ENCODE assay signal across 9 cellular contexts in genomic region chr14:59358105-59358504, GRCh38.
DNase-seq lines count a peak whose midpoint lies in the region; ATAC-seq and TF ChIP-seq lines count a peak whose summit lies in the region.
"Had no signal": no experiment of that assay in that cellular context is flagged by ENCODE, and none has a peak within 500 bp of the region (broad histone marks: within the 10 kb centered on the region; RNA-seq: fewer than 3 reads in every experiment).

No MANE protein-coding gene starts in this region.

- H3K36me3 ChIP-seq in right lobe of liver, result peaks cover 0 to 30% (median 5%) of the 10 kb centered on the region in 4 donors

- H3K4me1 ChIP-seq in right lobe of liver, result peaks cover 0 to 6% (median 0%) of the 10 kb centered on the region in 4 donors

- no peak overlapping the region for H3K4me3 Mint-ChIP-seq in activated CD4-positive, alpha-beta memory T cell treated with anti-CD3 and anti-CD28 coated beads for 36 hours
- H3K4me3 Mint-ChIP-seq: T-helper 2 cell treated with Interferon-gamma antibody and Interleukin-4, amounts not matched to agents 5 μg/mL and 100 μg/mL, for 36 hours had no signal

- no peaks in the 10 kb centered on the region for H3K9me3 Mint-ChIP-seq in activated CD4-positive, alpha-beta memory T cell treated with anti-CD3 and anti-CD28 coated beads for 36 hours
- H3K9me3 Mint-ChIP-seq: T-helper 2 cell treated with Interferon-gamma antibody and Interleukin-4, amounts not matched to agents 5 μg/mL and 100 μg/mL, for 36 hours had no signal

- TF ChIP-seq CTCF in cardiac fibroblast (IDR thresholded peaks at IDR 0.05; ENCODE audit: low read depth, low read length) (no peak), right lobe of liver (IDR thresholded peaks at IDR 0.05) (no peak)

- H3K4me3 ChIP-seq in cardiac fibroblast (replicated peaks in 1 of 2; ENCODE audit: low read depth in 2 of 2, low read length in 2 of 2) (no peak overlapping the region), right lobe of liver (no peak overlapping the region)

- intact Hi-C loops in right lobe of liver (cut with DNase I), result no loop called here
- intact Hi-C loops in activated CD4-positive, alpha-beta memory T cell treated with anti-CD3 and anti-CD28 coated beads for 36 hours (cut with micrococcal nuclease), result no loop called here

- no peak for TF ChIP-seq POLR2A in right lobe of liver (IDR thresholded peaks at IDR 0.05)

- peaks cover 3% of the 10 kb centered on the region for H3K4me1 Mint-ChIP-seq in activated CD4-positive, alpha-beta memory T cell treated with anti-CD3 and anti-CD28 coated beads for 36 hours (ENCODE audit: low read depth)

- no peaks in the 10 kb centered on the region for H3K9me3 ChIP-seq in right lobe of liver

- POLR2A ChIA-PET in activated CD4-positive, alpha-beta memory T cell treated with anti-CD3 and anti-CD28 coated beads for 36 hours (lab: Charles Lee), result no interaction called here

- no peaks in the 10 kb centered on the region for H3K27me3 Mint-ChIP-seq in activated CD4-positive, alpha-beta memory T cell treated with anti-CD3 and anti-CD28 coated beads for 36 hours

- H3K27ac Mint-ChIP-seq in activated CD4-positive, alpha-beta memory T cell treated with anti-CD3 and anti-CD28 coated beads for 36 hours, result no peak overlapping the region
- H3K27ac Mint-ChIP-seq: T-helper 2 cell treated with Interferon-gamma antibody and Interleukin-4, amounts not matched to agents 5 μg/mL and 100 μg/mL, for 36 hours had no signal

- H3K27me3 ChIP-seq in right lobe of liver, result no peaks in the 10 kb centered on the region

- DNase-seq in AG20443 (ENCODE audit: low spot score) (peak; percentile 87), MV-4-11 (lab: John Stamatoyannopoulos, UW) (peak; percentile 92), cardiac fibroblast (ENCODE audit: low read depth in 2 of 2) (peak; percentile 87 to 95), right lobe of liver (peak; percentile 56 to 66 (median 64)), cerebellar cortex (ENCODE audit: low spot score) (no peak)
- DNase-seq in stimulated activated naive CD4-positive, alpha-beta T cell treated with Interleukin-2 at 50 U/mL for 16 hours (lab: John Stamatoyannopoulos, UW), result no peak
- no peak for DNase-seq in activated CD4-positive, alpha-beta memory T cell treated with anti-CD3 and anti-CD28 coated beads for 36 hours

- ATAC-seq in right lobe of liver, result peak; percentile 93 to 97 (median 95)
- ATAC-seq in GM18867 (IDR thresholded peaks at IDR 0.05; ENCODE audit: unreplicated experiment), result no peak

- peak overlapping the region in 1 of 3 donors; percentile 70 for H3K27ac ChIP-seq in right lobe of liver

- CTCF ChIA-PET in activated CD4-positive, alpha-beta memory T cell treated with anti-CD3 and anti-CD28 coated beads for 36 hours (lab: Charles Lee), result no interaction called here

- H3K36me3 Mint-ChIP-seq in activated CD4-positive, alpha-beta memory T cell treated with anti-CD3 and anti-CD28 coated beads for 36 hours, result peaks cover 31% of the 10 kb centered on the region

- WGBS in right lobe of liver (ENCODE audit: insufficient coverage, low coverage, low lambda C conversion rate, missing lambda C conversion rate), result 11% methylated on average over 1 of the region's 1 CpG

Comparison
In these comparisons a context has a peak if more than half of its experiments do, and no peak if none do; other contexts are left out.
1. DNase-seq: peak in AG20443 (single experiment), MV-4-11 (single experiment), cardiac fibroblast (2 of 2) and right lobe of liver (3 of 3); none in stimulated activated naive CD4-positive, alpha-beta T cell treated with Interleukin-2 at 50 U/mL for 16 hours (single experiment), cerebellar cortex (single experiment) and activated CD4-positive, alpha-beta memory T cell treated with anti-CD3 and anti-CD28 coated beads for 36 hours (single experiment).